16 cellular contexts compared by ENCODE assay signal in genomic region chr4:165210566-165210965, GRCh38. TPM values are rescaled to one million over a fixed set of nuclear protein-coding genes. Genes with fewer than 3 reads are reported as not detected.
DNase-seq lines count a peak whose midpoint lies in the region; ATAC-seq, FAIRE-seq and TF ChIP-seq lines count a peak whose summit lies in the region.
"Had no signal": no experiment of that assay in that cellular context is flagged by ENCODE, and none has a peak within 500 bp of the region (broad histone marks: within the 10 kb centered on the region; RNA-seq: fewer than 3 reads in every experiment).

No MANE protein-coding gene starts in this region.

- H3K79me1 ChIP-seq in H9 (ENCODE audit: insufficient read depth, low read depth, low read length, poor library complexity, severe bottlenecking): no peaks in the 10 kb centered on the region

- no peak overlapping the region for H4K8ac ChIP-seq in H9 (replicated peaks; ENCODE audit: insufficient read length, low read depth, low read length)

- H3K27ac ChIP-seq in PC-3 (ENCODE audit: low read length) (peak overlapping the region; percentile 61), dorsolateral prefrontal cortex (peak overlapping the region in 44 of 59 donors; percentile 21 to 97 (median 92)), substantia nigra (ENCODE audit: low read depth, low read length, poor library complexity, severe bottlenecking) (peak overlapping the region; percentile 3), H9 (ENCODE audit: insufficient read length, low read depth, low read length) (no peak overlapping the region)
- H3K27ac ChIP-seq: SK-N-MC had no signal

- ATAC-seq in activated naive CD4-positive, alpha-beta T cell treated with anti-CD3 and anti-CD28 coated beads, Interleukin-2, amount 50 U/mL, for 72 hours: no peak
- peak; percentile 57 for ATAC-seq in PC-3
- ATAC-seq: HepG2; stimulated activated effector memory CD8-positive, alpha-beta T cell treated with anti-CD3 and anti-CD28 coated beads, Interleukin-12 subunit alpha, Interleukin-12 subunit beta, amount 100 ng/mL, for 72 hours; WTC11 had no signal

- H3K9ac ChIP-seq in PC-3 (ENCODE audit: low read length) (no peak overlapping the region), H9 (ENCODE audit: extremely low read depth, insufficient read length, low read length) (no peak overlapping the region)

- no peak overlapping the region for H2BK15ac ChIP-seq in H9 (ENCODE audit: low read depth, low read length)

- CTCF ChIA-PET in activated naive CD4-positive, alpha-beta T cell treated with anti-CD3 and anti-CD28 coated beads for 36 hours (lab: Charles Lee): no interaction called here
- CTCF ChIA-PET in PC-3 (lab: Charles Lee): interaction anchor here (1.0 kb wide), 1 partner anchor 80 kb away, joined by 3 read pairs; no protein-coding TSS in a partner anchor

- H3K14ac ChIP-seq in H9 (ENCODE audit: insufficient read depth, low read length): no peak overlapping the region

- no peak overlapping the region for H3T11ph ChIP-seq in H9 (ENCODE audit: low read length)

- no peak overlapping the region for H4K5ac ChIP-seq in H9 (ENCODE audit: insufficient read length, low read depth, low read length)

- H3K36me3 Mint-ChIP-seq in activated naive CD4-positive, alpha-beta T cell treated with anti-CD3 and anti-CD28 coated beads for 36 hours (ENCODE audit: low read depth): peaks cover 9% of the 10 kb centered on the region
- peaks cover 11 to 19% of the 10 kb centered on the region in 2 donors for H3K36me3 Mint-ChIP-seq in activated naive CD4-positive, alpha-beta T cell treated with anti-CD3 and anti-CD28 coated beads, Interleukin-2, amount 50 U/mL, for 72 hours
- no peaks in the 10 kb centered on the region; a peak in 1 of 7 replicates for H3K36me3 Mint-ChIP-seq in H9 (ENCODE audit: insufficient read depth in 1 of 3, low read depth in 3 of 3)
- H3K36me3 Mint-ChIP-seq: WTC11 had no signal

- BruUV-seq in PC-3 (replicated peaks; lab: Mats Ljungman, UMichigan): no TSS peak

- H3K9me2 ChIP-seq in PC-3 (replicated peaks; ENCODE audit: low read length): no peaks in the 10 kb centered on the region

- no peak overlapping the region for H3K56ac ChIP-seq in H9 (ENCODE audit: insufficient read length, low read depth, low read length)

- peak overlapping the region; percentile 53 for H3K27ac Mint-ChIP-seq in activated naive CD4-positive, alpha-beta T cell treated with anti-CD3 and anti-CD28 coated beads for 36 hours
- no peak overlapping the region for H3K27ac Mint-ChIP-seq in activated naive CD4-positive, alpha-beta T cell treated with anti-CD3 and anti-CD28 coated beads, Interleukin-2, amount 50 U/mL, for 72 hours
- H3K27ac Mint-ChIP-seq in H9: 0 out of 7 replicates have a peak overlapping the region, but pooled peaks of 1 of the 3 experiments have one; percentile 41
- H3K27ac Mint-ChIP-seq: stimulated activated effector memory CD8-positive, alpha-beta T cell treated with anti-CD3 and anti-CD28 coated beads, Interleukin-12 subunit alpha, Interleukin-12 subunit beta, amount 100 ng/mL, for 72 hours; WTC11 had no signal

- no peak overlapping the region for H2BK120ac ChIP-seq in H9 (ENCODE audit: low read depth, low read length, poor library complexity, severe bottlenecking)

- no peaks in the 10 kb centered on the region for H3K9me3 Mint-ChIP-seq in activated naive CD4-positive, alpha-beta T cell treated with anti-CD3 and anti-CD28 coated beads for 36 hours
- H3K9me3 Mint-ChIP-seq in activated naive CD4-positive, alpha-beta T cell treated with anti-CD3 and anti-CD28 coated beads, Interleukin-2, amount 50 U/mL, for 72 hours: peaks cover 0 to 11% of the 10 kb centered on the region in 2 donors
- no peaks in the 10 kb centered on the region for H3K9me3 Mint-ChIP-seq in H9
- H3K9me3 Mint-ChIP-seq: stimulated activated effector memory CD8-positive, alpha-beta T cell treated with anti-CD3 and anti-CD28 coated beads, Interleukin-12 subunit alpha, Interleukin-12 subunit beta, amount 100 ng/mL, for 72 hours; WTC11 had no signal

- no peaks in the 10 kb centered on the region for H3F3A ChIP-seq in PC-3 (ENCODE audit: low read length, unreplicated experiment)

- H3K4me1 ChIP-seq in PC-3 (ENCODE audit: insufficient read depth, low read length): peaks cover 62% of the 10 kb centered on the region
- H3K4me1 ChIP-seq in H9 (ENCODE audit: insufficient read depth, low read length): peaks cover 5% of the 10 kb centered on the region; the same call in 1 of the 2 replicates

- TF ChIP-seq CTCF in PC-3 (conservative IDR thresholded peaks at IDR 0.05; ENCODE audit: low read depth, low read length): no peak
- no peak for TF ChIP-seq CTCF in dorsolateral prefrontal cortex (IDR thresholded peaks at IDR 0.05 in 54 of 56, conservative IDR thresholded peaks at IDR 0.05 in 2 of 56; ENCODE audit: low read depth in 1 of 56, partially characterized antibody in 56 of 56)
- no peak for TF ChIP-seq CTCF in H9 (conservative IDR thresholded peaks at IDR 0.05)

- H4K20me1 ChIP-seq in PC-3 (ENCODE audit: low read length) (no peaks in the 10 kb centered on the region), H9 (ENCODE audit: control insufficient read depth, insufficient read depth, insufficient read length) (no peaks in the 10 kb centered on the region)

- no peaks in the 10 kb centered on the region for H3K27me3 Mint-ChIP-seq in activated naive CD4-positive, alpha-beta T cell treated with anti-CD3 and anti-CD28 coated beads for 36 hours (ENCODE audit: low read depth)
- peaks cover 16% of the 10 kb centered on the region for H3K27me3 Mint-ChIP-seq in H9 (ENCODE audit: low read depth)

- peaks cover 74% of the 10 kb centered on the region for H3K4me1 Mint-ChIP-seq in activated naive CD4-positive, alpha-beta T cell treated with anti-CD3 and anti-CD28 coated beads for 36 hours (ENCODE audit: low read depth)
- H3K4me1 Mint-ChIP-seq in H9: peaks cover 49 to 53% of the 10 kb centered on the region in 2 experiments

- H3K27me3 ChIP-seq in PC-3 (ENCODE audit: low read length) (no peaks in the 10 kb centered on the region), dorsolateral prefrontal cortex (no peaks in the 10 kb centered on the region), H9 (ENCODE audit: insufficient read depth, low read length) (no peaks in the 10 kb centered on the region; the same call in 1 of the 2 replicates)

- H3K79me2 ChIP-seq in PC-3 (ENCODE audit: low read length): peaks cover 75% of the 10 kb centered on the region
- peaks cover 3% of the 10 kb centered on the region; the same call in 1 of the 2 replicates for H3K79me2 ChIP-seq in H9 (ENCODE audit: insufficient read depth, low read length)

- H3K4ac ChIP-seq in H9 (ENCODE audit: low read depth, low read length): no peak overlapping the region

- WGBS in H9 (ENCODE audit: extremely low coverage, insufficient read length, low lambda C conversion rate): no CpG with 5 or more reads among the region's 1 CpG

- no peak overlapping the region for H3K18ac ChIP-seq in H9 (ENCODE audit: insufficient read length, low read depth, low read length)

- H3K4me3 Mint-ChIP-seq in activated naive CD4-positive, alpha-beta T cell treated with anti-CD3 and anti-CD28 coated beads for 36 hours: no peak overlapping the region
- no peak overlapping the region for H3K4me3 Mint-ChIP-seq in H9
- H3K4me3 Mint-ChIP-seq: stimulated activated effector memory CD8-positive, alpha-beta T cell treated with anti-CD3 and anti-CD28 coated beads, Interleukin-12 subunit alpha, Interleukin-12 subunit beta, amount 100 ng/mL, for 72 hours; WTC11 had no signal

- H2AFZ ChIP-seq in PC-3 (ENCODE audit: low read length) (no peak overlapping the region), H9 (ENCODE audit: low read length) (no peak overlapping the region)

- H4K91ac ChIP-seq in H9 (ENCODE audit: insufficient read length, low read depth, low read length): no peak overlapping the region

- intact Hi-C loops in activated naive CD4-positive, alpha-beta T cell treated with anti-CD3 and anti-CD28 coated beads for 36 hours (cut with micrococcal nuclease): no loop called here
- intact Hi-C loops in PC-3 (cut with micrococcal nuclease) (loop anchor here (1.0 to 5.0 kb wide), 2 partner anchors 102 to 117 kb away; partner anchors contain the start of gene MSMO1), dorsolateral prefrontal cortex (cut with DNase I) (no loop called here)

- no peak for FAIRE-seq in urothelium cell line (lab: Jason Lieb, UNC)
- FAIRE-seq: HepG2 had no signal

- H3K36me3 ChIP-seq in PC-3 (ENCODE audit: low read depth, low read length): no peaks in the 10 kb centered on the region

- no peak overlapping the region for H2BK5ac ChIP-seq in H9 (ENCODE audit: insufficient read length, low read length)

- H2BK12ac ChIP-seq in H9 (ENCODE audit: insufficient read length, low read depth, low read length): no peak overlapping the region

- H3K4me2 ChIP-seq in PC-3 (ENCODE audit: low read length): peak overlapping the region; percentile 92
- no peak overlapping the region for H3K4me2 ChIP-seq in H9 (ENCODE audit: insufficient read depth, insufficient read length, low read length)

- peaks cover 6% of the 10 kb centered on the region for H3K23me2 ChIP-seq in H9 (ENCODE audit: insufficient read length, low read depth, low read length, poor library complexity, severe bottlenecking)

- H3K23ac ChIP-seq in H9 (ENCODE audit: insufficient read length, low read depth, low read length): no peak overlapping the region

- no peak overlapping the region for H2BK20ac ChIP-seq in H9 (ENCODE audit: low read depth, low read length, poor library complexity, severe bottlenecking)

- H3K4me3 ChIP-seq in PC-3 (ENCODE audit: low read length) (peak overlapping the region; percentile 95), dorsolateral prefrontal cortex (peak overlapping the region in 40 of 59 donors; percentile 11 to 98 (median 88))
- H3K4me3 ChIP-seq: SK-N-MC had no signal

- no peak for DNase-seq in activated naive CD4-positive, alpha-beta T cell treated with anti-CD3 and anti-CD28 coated beads for 36 hours
- DNase-seq in activated naive CD4-positive, alpha-beta T cell treated with anti-CD3 and anti-CD28 coated beads, Interleukin-2, amount 50 U/mL, for 72 hours (ENCODE audit: low spot score in 2 of 2): no peak
- DNase-seq in PC-3: peak; percentile 69
- DNase-seq in dorsolateral prefrontal cortex: no peak
- no peak for DNase-seq in substantia nigra (lab: John Stamatoyannopoulos, UW)
- DNase-seq in amygdala (lab: John Stamatoyannopoulos, UW): no peak
- no peak for DNase-seq in urothelium cell line (ENCODE audit: low spot score)
- DNase-seq in H9: no peak
- DNase-seq: Calu3; NCI-H1048; NCI-H2171 treated with DMSO at 0.1 percent for 48 hours; stimulated activated CD4-positive, alpha-beta T cell treated with anti-CD3 and anti-CD28 coated beads, Interleukin-4, amount 100 ng/mL, for 4 hours had no signal

- POLR2A ChIA-PET in PC-3 (lab: Charles Lee; ENCODE audit: unreplicated experiment): no interaction called here

- H3K9me3 ChIP-seq in PC-3 (ENCODE audit: low read length): no peaks in the 10 kb centered on the region
- H3K9me3 ChIP-seq in H9 (ENCODE audit: control insufficient read depth, low read depth, low read length): no peaks in the 10 kb centered on the region

- H2AK5ac ChIP-seq in H9 (ENCODE audit: insufficient read length, low read length): no peak overlapping the region

RNA-seq across cellular contexts. Expression of gene KLHL2, which starts 3.2 kb away (rescaled TPM):
- 10 to 100 TPM; 36.8 to 39.2 TPM for total RNA-seq in activated naive CD4-positive, alpha-beta T cell treated with anti-CD3 and anti-CD28 coated beads for 36 hours
- total RNA-seq in activated naive CD4-positive, alpha-beta T cell treated with anti-CD3 and anti-CD28 coated beads, Interleukin-2, amount 50 U/mL, for 72 hours: 10 to 100 TPM; 32.1 to 35.1 TPM
- total RNA-seq in PC-3 (2014; rRNA removed) (10.0 and 11.0 TPM in 2 replicates), dorsolateral prefrontal cortex (100 to 1,000 TPM in 26 of 120 experiments, 10 to 100 TPM in 94; 46.9 to 127 (median 90.7) TPM), H9 (2021) (14.3 and 14.4 TPM in 2 replicates)
